Comparison of ENCODE assay signal across 19 cellular contexts in genomic region chr10:86504510-86504909, GRCh38. TPM values are rescaled to one million over a fixed set of nuclear protein-coding genes. Genes with fewer than 3 reads are reported as not detected.
A peak's percentile ranks its signal among the peaks of the same experiment; 100 is the strongest.
DNase-seq lines count a peak whose midpoint lies in the region; ATAC-seq and TF ChIP-seq lines count a peak whose summit lies in the region.
"Had no signal": no experiment of that assay in that cellular context is flagged by ENCODE, and none has a peak within 500 bp of the region (broad histone marks: within the 10 kb centered on the region; RNA-seq: fewer than 3 reads in every experiment).

No MANE protein-coding gene starts in this region.

- no CpG with 5 or more reads among the region's 10 CpGs for WGBS in mesendoderm (ENCODE audit: extremely low coverage, insufficient coverage, low lambda C conversion rate)

- peaks cover 17% of the 10 kb centered on the region for H3K79me1 ChIP-seq in mesendoderm (ENCODE audit: low read length)

- H4K20me1 ChIP-seq in Karpas-422 (ENCODE audit: insufficient read depth, low read depth, low read length): no peaks in the 10 kb centered on the region

- no peak overlapping the region for H4K8ac ChIP-seq in mesendoderm (ENCODE audit: low read depth, low read length)

- no peaks in the 10 kb centered on the region for H3K9me2 ChIP-seq in Karpas-422 (replicated peaks; ENCODE audit: insufficient read depth, low read length)

- H2AFZ ChIP-seq in Karpas-422 (ENCODE audit: low read length): no peak overlapping the region
- H2AFZ ChIP-seq: GM23248 had no signal

- CTCF ChIA-PET in HEK293 (lab: Yijun Ruan, JAX): interaction anchor here (0.6 kb wide), 1 partner anchor 879 kb away, joined by 5 read pairs; no protein-coding TSS in a partner anchor

- TF ChIP-seq CTCF in HEK293 (tag by site-specific recombination; IDR thresholded peaks at IDR 0.05): no peak

- H3K27me3 ChIP-seq in Karpas-422 (ENCODE audit: low read length) (no peaks in the 10 kb centered on the region), mesendoderm (ENCODE audit: insufficient read depth, low read length, poor library complexity) (no peaks in the 10 kb centered on the region)
- H3K27me3 ChIP-seq: BE2C had no signal

- H3K4ac ChIP-seq in mesendoderm (ENCODE audit: low read depth, low read length): no peak overlapping the region

- no peak overlapping the region for H2BK120ac ChIP-seq in mesendoderm (ENCODE audit: low read depth, low read length)

- H3K4me3 Mint-ChIP-seq in activated naive CD4-positive, alpha-beta T cell treated with anti-CD3 and anti-CD28 coated beads, Interleukin-2, amount 50 U/mL, for 24 hours: no peak overlapping the region
- H3K4me3 Mint-ChIP-seq in stimulated activated memory B cell treated with anti-CD40 and anti-IgM and Interleukin-4, amounts not matched to agents 10 μg/mL and 1 μg/mL and 100 μg/mL, for 72 hours: no peak overlapping the region
- H3K4me3 Mint-ChIP-seq: HFFc6 had no signal

- no peak overlapping the region for H2BK15ac ChIP-seq in mesendoderm (replicated peaks; ENCODE audit: low read depth)

- H3K4me1 ChIP-seq in HEK293 (ENCODE audit: control insufficient read depth, insufficient read depth, low read length) (peaks cover 12% of the 10 kb centered on the region), Karpas-422 (ENCODE audit: low read length) (peaks cover 62% of the 10 kb centered on the region), mesendoderm (ENCODE audit: control insufficient read depth, low read depth, low read length) (no peaks in the 10 kb centered on the region)
- H3K4me1 ChIP-seq: BE2C had no signal

- H4K5ac ChIP-seq in mesendoderm (ENCODE audit: low read length): no peak overlapping the region

- H3K9me3 Mint-ChIP-seq in activated naive CD4-positive, alpha-beta T cell treated with anti-CD3 and anti-CD28 coated beads, Interleukin-2, amount 50 U/mL, for 24 hours: no peaks in the 10 kb centered on the region
- H3K9me3 Mint-ChIP-seq in activated naive CD4-positive, alpha-beta T cell treated with anti-CD3 and anti-CD28 coated beads, Interleukin-2, amount 50 U/mL, for 72 hours: no peaks in the 10 kb centered on the region
- no peaks in the 10 kb centered on the region for H3K9me3 Mint-ChIP-seq in stimulated activated memory B cell treated with anti-CD40 and anti-IgM and Interleukin-4, amounts not matched to agents 10 μg/mL and 1 μg/mL and 100 μg/mL, for 72 hours
- H3K9me3 Mint-ChIP-seq: CD4-positive, CD25-positive, alpha-beta regulatory T cell; CD8-positive, alpha-beta memory T cell; HFFc6; IgD-negative memory B cell had no signal

- peak overlapping the region; percentile 59 for H3K27ac Mint-ChIP-seq in activated naive CD4-positive, alpha-beta T cell treated with anti-CD3 and anti-CD28 coated beads, Interleukin-2, amount 50 U/mL, for 24 hours
- peak overlapping the region in 1 of 2 donors; percentile 46 for H3K27ac Mint-ChIP-seq in activated naive CD4-positive, alpha-beta T cell treated with anti-CD3 and anti-CD28 coated beads, Interleukin-2, amount 50 U/mL, for 72 hours
- H3K27ac Mint-ChIP-seq in stimulated activated memory B cell treated with anti-CD40 and anti-IgM and Interleukin-4, amounts not matched to agents 10 μg/mL and 1 μg/mL and 100 μg/mL, for 72 hours: no peak overlapping the region
- H3K27ac Mint-ChIP-seq: CD4-positive, CD25-positive, alpha-beta regulatory T cell; IgD-negative memory B cell had no signal

- POLR2A ChIA-PET in HEK293 (lab: Yijun Ruan, JAX): interaction anchor here (0.7 kb wide), 1 partner anchor 24 kb away, joined by 3 read pairs; no protein-coding TSS in a partner anchor

- DNase-seq in activated naive CD4-positive, alpha-beta T cell treated with anti-CD3 and anti-CD28 coated beads, Interleukin-2, amount 50 U/mL, for 72 hours (ENCODE audit: low spot score in 2 of 2): no peak
- DNase-seq in Karpas-422 (no peak), mesendoderm (no peak), superior temporal gyrus (ENCODE audit: extremely low spot score) (no peak)
- DNase-seq: ACHN; BE2C; C1 segment of cervical spinal cord; CD4-positive, CD25-positive, alpha-beta regulatory T cell; CD8-positive, alpha-beta memory T cell; COR-L47; DMS 273 treated with DMSO at 0.1 percent for 48 hours; GDM1; HCEC 1CT; HFFc6 had no signal

- H2AK5ac ChIP-seq in mesendoderm (ENCODE audit: low read length): no peak overlapping the region

- H3K18ac ChIP-seq in mesendoderm (ENCODE audit: low read length): no peak overlapping the region

- H3K4me2 ChIP-seq in Karpas-422 (ENCODE audit: low read depth, low read length, poor library complexity, severe bottlenecking) (no peak overlapping the region), mesendoderm (ENCODE audit: low read length) (no peak overlapping the region)

- H3K27ac ChIP-seq in HEK293 (ENCODE audit: extremely low read depth, low read depth, low read length) (no peak overlapping the region), Karpas-422 (ENCODE audit: low read length) (peak overlapping the region; percentile 92; the same call in 1 of the 2 replicates), mesendoderm (ENCODE audit: low read depth, low read length) (no peak overlapping the region)
- H3K27ac ChIP-seq: GM23248 had no signal

- H3K9me3 ChIP-seq in HEK293 (ENCODE audit: control insufficient read depth, insufficient read depth, low read depth, low read length) (no peaks in the 10 kb centered on the region), Karpas-422 (ENCODE audit: low read length) (no peaks in the 10 kb centered on the region)
- H3K9me3 ChIP-seq: BE2C had no signal

- H3K36me3 ChIP-seq in HEK293 (ENCODE audit: control insufficient read depth in 2 of 2, insufficient read depth in 1 of 2, low read length in 2 of 2) (peaks cover 29 to 39% of the 10 kb centered on the region in 2 experiments), Karpas-422 (ENCODE audit: insufficient read depth, low read length) (peaks cover 13% of the 10 kb centered on the region; the same call in 1 of the 2 replicates), mesendoderm (ENCODE audit: control insufficient read depth, insufficient read depth, low read length) (peaks cover 4% of the 10 kb centered on the region)

- H3K56ac ChIP-seq in mesendoderm (ENCODE audit: low read length): peak overlapping the region; percentile 34

- no peaks in the 10 kb centered on the region for H3K27me3 Mint-ChIP-seq in activated naive CD4-positive, alpha-beta T cell treated with anti-CD3 and anti-CD28 coated beads, Interleukin-2, amount 50 U/mL, for 24 hours
- no peaks in the 10 kb centered on the region for H3K27me3 Mint-ChIP-seq in stimulated activated memory B cell treated with anti-CD40 and anti-IgM and Interleukin-4, amounts not matched to agents 10 μg/mL and 1 μg/mL and 100 μg/mL, for 72 hours
- H3K27me3 Mint-ChIP-seq: CD4-positive, CD25-positive, alpha-beta regulatory T cell; CD8-positive, alpha-beta memory T cell; IgD-negative memory B cell had no signal

- H3K9ac ChIP-seq in Karpas-422 (ENCODE audit: low read length): no peak overlapping the region
- H3K9ac ChIP-seq in mesendoderm (ENCODE audit: low read length): no peak overlapping the region
- H3K9ac ChIP-seq: GM23248 had no signal

- H3K4me1 Mint-ChIP-seq in activated naive CD4-positive, alpha-beta T cell treated with anti-CD3 and anti-CD28 coated beads, Interleukin-2, amount 50 U/mL, for 24 hours: peaks cover 50% of the 10 kb centered on the region
- peaks cover 40% of the 10 kb centered on the region for H3K4me1 Mint-ChIP-seq in stimulated activated memory B cell treated with anti-CD40 and anti-IgM and Interleukin-4, amounts not matched to agents 10 μg/mL and 1 μg/mL and 100 μg/mL, for 72 hours

- ATAC-seq in activated naive CD4-positive, alpha-beta T cell treated with anti-CD3 and anti-CD28 coated beads, Interleukin-2, amount 50 U/mL, for 72 hours: no peak
- ATAC-seq in stimulated activated memory B cell treated with anti-CD40 and anti-IgM and Interleukin-4, amounts not matched to agents 10 μg/mL and 1 μg/mL and 100 μg/mL, for 72 hours: no peak

- no peak overlapping the region for H3K23ac ChIP-seq in mesendoderm (ENCODE audit: low read length)

- H3K36me3 Mint-ChIP-seq in activated naive CD4-positive, alpha-beta T cell treated with anti-CD3 and anti-CD28 coated beads, Interleukin-2, amount 50 U/mL, for 24 hours: peaks cover 14% of the 10 kb centered on the region
- H3K36me3 Mint-ChIP-seq in activated naive CD4-positive, alpha-beta T cell treated with anti-CD3 and anti-CD28 coated beads, Interleukin-2, amount 50 U/mL, for 72 hours: peaks cover 8 to 31% of the 10 kb centered on the region in 2 donors
- H3K36me3 Mint-ChIP-seq in stimulated activated memory B cell treated with anti-CD40 and anti-IgM and Interleukin-4, amounts not matched to agents 10 μg/mL and 1 μg/mL and 100 μg/mL, for 72 hours: peaks cover 32% of the 10 kb centered on the region

- H3K4me3 ChIP-seq in HEK293 (ENCODE audit: low read depth, low read length): no peak overlapping the region
- no peak overlapping the region for H3K4me3 ChIP-seq in Karpas-422 (ENCODE audit: low read length)
- H3K4me3 ChIP-seq in mesendoderm (ENCODE audit: low read length): no peak overlapping the region
- H3K4me3 ChIP-seq: GM23248 had no signal

- H3K79me2 ChIP-seq in Karpas-422 (ENCODE audit: low read length) (peaks cover 90% of the 10 kb centered on the region), mesendoderm (ENCODE audit: control insufficient read depth, insufficient read depth, low read length) (peaks cover 50% of the 10 kb centered on the region)

- H2BK5ac ChIP-seq in mesendoderm (ENCODE audit: low read length): no peak overlapping the region

TF ChIP-seq in HEK293, 187 proteins besides CTCF, POLR2A, EP300 and RAD21:
- TF ChIP-seq ZBTB48 (tag by site-specific recombination; IDR thresholded peaks at IDR 0.05) (no peak), ZNF18 (tag by site-specific recombination; IDR thresholded peaks at IDR 0.05) (peak; percentile 60; the same call in 1 of the 2 replicates), SCRT1 (tag by site-specific recombination; IDR thresholded peaks at IDR 0.05; ENCODE audit: borderline replicate concordance) (peak; percentile 53; the same call in 1 of the 2 replicates), HOXA7 (CRISPR knock-in tag; IDR thresholded peaks at IDR 0.05; ENCODE audit: borderline replicate concordance) (no peak)
TF ChIP-seq in HEK293: peak in this region for 2.

RNA-seq across cellular contexts. Expression of gene WAPL, which starts 17.1 kb away (rescaled TPM):
- total RNA-seq in activated naive CD4-positive, alpha-beta T cell treated with anti-CD3 and anti-CD28 coated beads, Interleukin-2, amount 50 U/mL, for 72 hours: 10 to 100 TPM; 46.0 to 46.5 TPM
- 28.4 and 30.5 TPM in 2 replicates for total RNA-seq in Karpas-422 (2014; rRNA removed; shearing (Covaris generic); ENCODE audit: low replicate concordance)
- 30.4 TPM for polyA plus RNA-seq in mesendoderm (2013, experiment 1 of 2)
- 30.6 TPM for polyA plus RNA-seq in mesendoderm (2013, experiment 2 of 2)
